In genomic region chr19:9431475-9431874, GRCh38 we compare ENCODE assay signal across 8 cellular contexts. TPM values are rescaled to one million over a fixed set of nuclear protein-coding genes. Genes with fewer than 3 reads are reported as not detected.
DNase-seq lines count a peak whose midpoint lies in the region; ATAC-seq and TF ChIP-seq lines count a peak whose summit lies in the region.

No MANE protein-coding gene starts in this region.

- H3K27ac Mint-ChIP-seq in activated CD8-positive, alpha-beta memory T cell treated with anti-CD3 and anti-CD28 coated beads, Interleukin-2, amount 10 ng/mL, durations not matched to agents 7 days and 5 days, result no peak overlapping the region
- peak overlapping the region; percentile 2 to 59 for H3K27ac Mint-ChIP-seq in natural killer cell

- H3K79me2 ChIP-seq in OCI-LY7 (ENCODE audit: insufficient read depth, low read depth, low read length), result peaks cover 34% of the 10 kb centered on the region

- peaks cover 66% of the 10 kb centered on the region for H3K36me3 ChIP-seq in OCI-LY7 (ENCODE audit: insufficient read depth, low read length)
- H3K36me3 ChIP-seq in brain microvascular endothelial cell (replicated peaks), result peaks cover 15% of the 10 kb centered on the region

- H3K36me3 Mint-ChIP-seq in activated CD8-positive, alpha-beta memory T cell treated with anti-CD3 and anti-CD28 coated beads, Interleukin-2, amount 10 ng/mL, durations not matched to agents 7 days and 5 days, result peaks cover 67% of the 10 kb centered on the region
- peaks cover 7% of the 10 kb centered on the region for H3K36me3 Mint-ChIP-seq in natural killer cell

- BruUV-seq in OCI-LY7 (replicated peaks; lab: Mats Ljungman, UMichigan), result no TSS peak

- peaks cover 25% of the 10 kb centered on the region for H3K4me1 Mint-ChIP-seq in activated CD8-positive, alpha-beta memory T cell treated with anti-CD3 and anti-CD28 coated beads, Interleukin-2, amount 10 ng/mL, durations not matched to agents 7 days and 5 days
- peaks cover 67 to 68% of the 10 kb centered on the region in 2 donors for H3K4me1 Mint-ChIP-seq in natural killer cell

- no peaks in the 10 kb centered on the region for H3K27me3 ChIP-seq in brain microvascular endothelial cell (replicated peaks)

- no peak for ATAC-seq in activated CD8-positive, alpha-beta memory T cell treated with anti-CD3 and anti-CD28 coated beads, Interleukin-2, amount 10 ng/mL, durations not matched to agents 7 days and 5 days
- ATAC-seq in natural killer cell (peak in 1 of 3 donors; percentile 22), GM18520 (IDR thresholded peaks at IDR 0.05; ENCODE audit: unreplicated experiment) (no peak)

- no peaks in the 10 kb centered on the region for H3K9me3 ChIP-seq in OCI-LY7 (ENCODE audit: low read length)

- H3K27ac ChIP-seq in OCI-LY7 (ENCODE audit: low read depth, low read length, poor library complexity, severe bottlenecking) (no peak overlapping the region), brain microvascular endothelial cell (no peak overlapping the region)

- H3K9me2 ChIP-seq in OCI-LY7 (ENCODE audit: insufficient read depth, low read length), result no peaks in the 10 kb centered on the region

- DNase-seq in activated CD8-positive, alpha-beta memory T cell treated with anti-CD3 and anti-CD28 coated beads, Interleukin-2, amount 10 ng/mL, durations not matched to agents 7 days and 5 days, result peak; percentile 46
- DNase-seq in activated CD8-positive, alpha-beta memory T cell treated with anti-CD3 and anti-CD28 coated beads, Interleukin-2, amount 50 U/mL, for 4 hours, result no peak
- DNase-seq in OCI-LY7 (ENCODE audit: low spot score), result peak; percentile 33
- DNase-seq in brain microvascular endothelial cell, result peak; percentile 50
- DNase-seq in natural killer cell, result peak; percentile 34
- no peak for DNase-seq in NCI-H128 (lab: John Stamatoyannopoulos, UW; ENCODE audit: unreplicated experiment)
- DNase-seq in NCI-H1436 treated with DMSO at 0.1 percent for 48 hours (lab: John Stamatoyannopoulos, UW), result no peak

- no peak overlapping the region for H2AFZ ChIP-seq in OCI-LY7 (ENCODE audit: low read length)

- H3K4me3 ChIP-seq in OCI-LY7 (ENCODE audit: low read depth, low read length, poor library complexity, severe bottlenecking) (no peak overlapping the region), brain microvascular endothelial cell (ENCODE audit: low read depth, low read length) (no peak overlapping the region)

- TF ChIP-seq CTCF in OCI-LY7 (conservative IDR thresholded peaks at IDR 0.05; ENCODE audit: low read length) (peak; percentile 74), brain microvascular endothelial cell (IDR thresholded peaks at IDR 0.05; ENCODE audit: low read depth, low read length, missing control alignments) (peak; percentile 49), natural killer cell (IDR thresholded peaks at IDR 0.05) (peak; percentile 41)

- peaks cover 4% of the 10 kb centered on the region; the same call in 1 of the 2 replicates for H4K20me1 ChIP-seq in OCI-LY7 (ENCODE audit: insufficient read depth, low read length)

- H3K4me2 ChIP-seq in OCI-LY7 (ENCODE audit: low read length), result no peak overlapping the region

- peaks cover 13% of the 10 kb centered on the region for H3K9me3 Mint-ChIP-seq in activated CD8-positive, alpha-beta memory T cell treated with anti-CD3 and anti-CD28 coated beads, Interleukin-2, amount 10 ng/mL, durations not matched to agents 7 days and 5 days (ENCODE audit: low read depth)
- H3K9me3 Mint-ChIP-seq in natural killer cell, result no peaks in the 10 kb centered on the region

- CTCF ChIA-PET in activated CD8-positive, alpha-beta memory T cell treated with anti-CD3 and anti-CD28 coated beads, Interleukin-2, amount 10 ng/mL, durations not matched to agents 7 days and 5 days (lab: Charles Lee), result interaction anchor here (0.6 kb wide), 1 partner anchor 37 kb away, joined by 3 read pairs; no protein-coding TSS in a partner anchor
- CTCF ChIA-PET in OCI-LY7 (lab: Charles Lee; ENCODE audit: unreplicated experiment), result no interaction called here

- in situ Hi-C loops in brain microvascular endothelial cell (cut with HindIII; ENCODE audit: low pct_ligation_motif_present, low sequenced_read_pairs), result no loop called here

- POLR2A ChIA-PET in OCI-LY7 (lab: Charles Lee), result no interaction called here

- intact Hi-C loops in OCI-LY7 (cut with micrococcal nuclease; ENCODE audit: unreplicated experiment) (loop anchor here (5.0 to 10.0 kb wide), 3 partner anchors 109 to 363 kb away; partner anchors contain the start of gene ZNF559), natural killer cell (cut with micrococcal nuclease) (loop anchor here (10.0 kb wide), 2 partner anchors 287 to 363 kb away; partner anchors contain the start of gene ZNF317)

- no peaks in the 10 kb centered on the region for H3K27me3 Mint-ChIP-seq in activated CD8-positive, alpha-beta memory T cell treated with anti-CD3 and anti-CD28 coated beads, Interleukin-2, amount 10 ng/mL, durations not matched to agents 7 days and 5 days
- H3K27me3 Mint-ChIP-seq in natural killer cell (ENCODE audit: low read depth in 2 of 2), result no peaks in the 10 kb centered on the region

- H3K4me1 ChIP-seq in OCI-LY7 (ENCODE audit: insufficient read depth, low read length, poor library complexity, severe bottlenecking), result peaks cover 20% of the 10 kb centered on the region

- no peak overlapping the region for H3K4me3 Mint-ChIP-seq in activated CD8-positive, alpha-beta memory T cell treated with anti-CD3 and anti-CD28 coated beads, Interleukin-2, amount 10 ng/mL, durations not matched to agents 7 days and 5 days
- H3K4me3 Mint-ChIP-seq in natural killer cell, result no peak overlapping the region

RNA-seq across cellular contexts. Expression of gene ZNF266, which starts 3.9 kb away (rescaled TPM):
- 10 to 100 TPM; 34.1 to 48.3 TPM for total RNA-seq in activated CD8-positive, alpha-beta memory T cell treated with anti-CD3 and anti-CD28 coated beads, Interleukin-2, amount 10 ng/mL, durations not matched to agents 7 days and 5 days
- total RNA-seq in OCI-LY7 (2014; rRNA removed; shearing (Covaris generic)), result 22.1 and 28.2 TPM in 2 replicates
- total RNA-seq in OCI-LY7 (2022) (37.4 and 39.0 TPM in 2 replicates), natural killer cell (100 to 1,000 TPM in 2 of 3 donors, 10 to 100 TPM in 1; 89.9 to 108 (median 104) TPM)

Comparison
In these comparisons a context has a peak if more than half of its experiments do, and no peak if none do; other contexts are left out.
1. DNase-seq: peak in activated CD8-positive, alpha-beta memory T cell treated with anti-CD3 and anti-CD28 coated beads, Interleukin-2, amount 10 ng/mL, durations not matched to agents 7 days and 5 days (single experiment), OCI-LY7 (single experiment), brain microvascular endothelial cell (single experiment) and natural killer cell (single experiment); none in activated CD8-positive, alpha-beta memory T cell treated with anti-CD3 and anti-CD28 coated beads, Interleukin-2, amount 50 U/mL, for 4 hours (single experiment), NCI-H128 (single experiment) and NCI-H1436 treated with DMSO at 0.1 percent for 48 hours (single experiment).
2. Peak in every context shown above with its lines, with median percentiles within 50 percentile points of each other: CTCF ChIP-seq.